8 cellular contexts compared by ENCODE assay signal in the genomic region with DNA sequence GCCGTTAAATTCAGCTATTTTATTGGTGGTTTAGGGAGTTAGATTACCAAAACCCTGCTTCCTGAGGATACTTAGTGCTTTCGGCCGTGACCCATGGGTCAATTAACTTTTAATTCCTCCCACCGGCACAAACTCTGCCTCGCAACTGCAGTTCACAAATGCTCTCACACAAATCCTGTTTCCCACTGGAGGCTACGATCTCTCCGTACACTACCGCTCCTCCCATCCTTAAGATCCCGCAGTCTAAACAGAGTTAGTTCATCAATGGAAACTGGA. TPM values are rescaled to one million over a fixed set of nuclear protein-coding genes. Genes with fewer than 3 reads are reported as not detected.
DNase-seq lines count a peak whose midpoint lies in the region; ATAC-seq and TF ChIP-seq lines count a peak whose summit lies in the region.

No MANE protein-coding gene starts in this region.

- H3K9ac ChIP-seq in fibroblast of lung (ENCODE audit: insufficient read depth, low read length) = peak overlapping the region; percentile 86

- H3K4me3 ChIP-seq in CD4-positive, alpha-beta memory T cell (ENCODE audit: low read length in 2 of 2) = peak overlapping the region; percentile 87 to 92
- H3K4me3 ChIP-seq in PC-9 (peak overlapping the region; percentile 87), fibroblast of lung (replicated peaks in 1 of 4; ENCODE audit: control extremely low read depth in 1 of 4, insufficient read depth in 1 of 4, low read depth in 3 of 4, low read length in 4 of 4) (peak overlapping the region; percentile 72 to 97 (median 78)), psoas muscle (peak overlapping the region; percentile 78)

- no peak for DNase-seq in CD4-positive, alpha-beta memory T cell
- DNase-seq in PC-9 (no peak), fibroblast of lung (ENCODE audit: low read depth in 2 of 2) (no peak), psoas muscle (no peak), medulla oblongata (ENCODE audit: extremely low spot score) (no peak), occipital lobe (lab: John Stamatoyannopoulos, UW) (no peak), SKM-1 (lab: John Stamatoyannopoulos, UW; ENCODE audit: unreplicated experiment) (no peak)
- no peak for DNase-seq in effector CD8-positive, alpha-beta T cell (lab: John Stamatoyannopoulos, UW)

- no peaks in the 10 kb centered on the region for H3K9me3 ChIP-seq in CD4-positive, alpha-beta memory T cell (ENCODE audit: control insufficient read depth in 1 of 2, low read length in 2 of 2)
- H3K9me3 ChIP-seq in PC-9 (ENCODE audit: insufficient read depth, low read depth) (no peaks in the 10 kb centered on the region), fibroblast of lung (ENCODE audit: control insufficient read depth, insufficient read depth, low read depth, low read length) (no peaks in the 10 kb centered on the region), psoas muscle (no peaks in the 10 kb centered on the region)

- no peaks in the 10 kb centered on the region for H3K9me2 ChIP-seq in PC-9 (ENCODE audit: insufficient read depth)

- H3K27ac ChIP-seq in CD4-positive, alpha-beta memory T cell (ENCODE audit: low read depth, low read length) = peak overlapping the region; percentile 86
- H3K27ac ChIP-seq in PC-9 (peak overlapping the region; percentile 94), fibroblast of lung (ENCODE audit: insufficient read depth, low read length) (peak overlapping the region; percentile 99), psoas muscle (peak overlapping the region; percentile 98)

- TF ChIP-seq CTCF in PC-9 (conservative IDR thresholded peaks at IDR 0.05) (no peak), fibroblast of lung (conservative IDR thresholded peaks at IDR 0.05 in 1 of 2, IDR thresholded peaks at IDR 0.05 in 1 of 2; ENCODE audit: low read depth in 1 of 2, low read length in 2 of 2) (no peak), psoas muscle (IDR thresholded peaks at IDR 0.05) (no peak)

- H3K4me2 ChIP-seq in PC-9 = peak overlapping the region; percentile 92
- peak overlapping the region; percentile 100 for H3K4me2 ChIP-seq in fibroblast of lung (ENCODE audit: extremely low read depth, insufficient read depth, low read length)

- H3K9me3 Mint-ChIP-seq in CD4-positive, alpha-beta memory T cell = no peaks in the 10 kb centered on the region

- CTCF ChIA-PET in CD4-positive, alpha-beta memory T cell (lab: Charles Lee; ENCODE audit: partially characterized antibody) = interaction anchor here (1.1 to 2.4 kb wide), 4 partner anchors 32 to 124 kb away, joined by 3 to 13 read pairs (median 6); no protein-coding TSS in a partner anchor
- CTCF ChIA-PET in PC-9 (lab: Charles Lee) = interaction anchor here (0.6 to 2.9 kb wide), 8 partner anchors 11 to 282 kb away, joined by 3 to 13 read pairs (median 4); a partner anchor contains a TSS

- H3K36me3 ChIP-seq in CD4-positive, alpha-beta memory T cell (ENCODE audit: insufficient read depth, low read length) = peaks cover 10% of the 10 kb centered on the region
- no peaks in the 10 kb centered on the region for H3K36me3 ChIP-seq in PC-9 (ENCODE audit: low read depth)
- H3K36me3 ChIP-seq in fibroblast of lung (ENCODE audit: control insufficient read depth, insufficient read depth, low read length) = peaks cover 10% of the 10 kb centered on the region
- H3K36me3 ChIP-seq in psoas muscle (ENCODE audit: insufficient read depth in 1 of 2, low read depth in 1 of 2) = peaks cover 0 to 12% of the 10 kb centered on the region in 2 donors

- H3K36me3 Mint-ChIP-seq in CD4-positive, alpha-beta memory T cell = peaks cover 3 to 7% of the 10 kb centered on the region in 2 donors

- peaks cover 12% of the 10 kb centered on the region for H3F3A ChIP-seq in PC-9 (ENCODE audit: insufficient read depth, low read depth)

- peaks cover 36 to 56% (median 44%) of the 10 kb centered on the region in 4 donors for H3K4me1 Mint-ChIP-seq in CD4-positive, alpha-beta memory T cell

- H3K27me3 ChIP-seq in CD4-positive, alpha-beta memory T cell (ENCODE audit: insufficient read depth, low read length) = no peaks in the 10 kb centered on the region
- no peaks in the 10 kb centered on the region for H3K27me3 ChIP-seq in PC-9 (ENCODE audit: insufficient read depth, low read depth)
- no peaks in the 10 kb centered on the region for H3K27me3 ChIP-seq in fibroblast of lung (ENCODE audit: control insufficient read depth, insufficient read depth, low read length)
- no peaks in the 10 kb centered on the region for H3K27me3 ChIP-seq in psoas muscle (ENCODE audit: insufficient read depth in 3 of 3, low read length in 2 of 3)

- TSS peak; percentile 53 for BruUV-seq in PC-9 (replicated peaks; lab: Mats Ljungman, UMichigan)

- no peaks in the 10 kb centered on the region for H3K27me3 Mint-ChIP-seq in CD4-positive, alpha-beta memory T cell

- H2AFZ ChIP-seq in PC-9 = peak overlapping the region; percentile 92
- H2AFZ ChIP-seq in fibroblast of lung (ENCODE audit: low read length) = peak overlapping the region; percentile 58

- WGBS in psoas muscle, 3 donors = 0% methylated on average over 9 of the region's 9 CpGs

- POLR2A ChIA-PET in CD4-positive, alpha-beta memory T cell (lab: Charles Lee; ENCODE audit: partially characterized antibody) = interaction anchor here (0.8 to 5.5 kb wide), 33 partner anchors 8 to 843 kb away, joined by 3 to 63 read pairs (median 5); a partner anchor contains a TSS
- POLR2A ChIA-PET in PC-9 (lab: Charles Lee; ENCODE audit: unreplicated experiment) = interaction anchor here (0.6 to 1.3 kb wide), 10 partner anchors 14 to 545 kb away, joined by 3 to 11 read pairs (median 4); a partner anchor contains a TSS

- H4K20me1 ChIP-seq in PC-9 (ENCODE audit: insufficient read depth) (no peaks in the 10 kb centered on the region), fibroblast of lung (ENCODE audit: control insufficient read depth, extremely low read depth, insufficient read depth, low read length) (no peaks in the 10 kb centered on the region)

- no peak overlapping the region for H3K4me3 Mint-ChIP-seq in CD4-positive, alpha-beta memory T cell

- H3K79me2 ChIP-seq in PC-9 (ENCODE audit: low read depth) (peaks cover 51% of the 10 kb centered on the region), fibroblast of lung (ENCODE audit: control insufficient read depth, insufficient read depth, low read length) (peaks cover 52% of the 10 kb centered on the region)

- intact Hi-C loops in CD4-positive, alpha-beta memory T cell (cut with micrococcal nuclease) = loop anchor here (1.0 to 10.0 kb wide), 5 partner anchors 61 to 843 kb away; a partner anchor contains a TSS
- intact Hi-C loops in PC-9 (cut with micrococcal nuclease; ENCODE audit: unreplicated experiment) (loop anchor here (1.0 kb wide), 1 partner anchor 15 kb away; no protein-coding TSS in a partner anchor), psoas muscle (cut with DNase I) (no loop called here)

- H3K4me1 ChIP-seq in CD4-positive, alpha-beta memory T cell (ENCODE audit: insufficient read depth, low read length) = peaks cover 80% of the 10 kb centered on the region
- peaks cover 37% of the 10 kb centered on the region for H3K4me1 ChIP-seq in PC-9 (replicated peaks; ENCODE audit: insufficient read depth)
- peaks cover 18% of the 10 kb centered on the region for H3K4me1 ChIP-seq in fibroblast of lung (ENCODE audit: control insufficient read depth, extremely low read depth, insufficient read depth, low read length)
- peaks cover 28% of the 10 kb centered on the region for H3K4me1 ChIP-seq in psoas muscle

- H3K27ac Mint-ChIP-seq in CD4-positive, alpha-beta memory T cell = no peak overlapping the region

- no peak for ATAC-seq in psoas muscle

RNA-seq across cellular contexts. Expression of a gene that starts 0.4 kb away (rescaled TPM):
- 10 to 100 TPM; 13.3 to 13.8 TPM for total RNA-seq in CD4-positive, alpha-beta memory T cell
- 10 to 100 TPM; 11.3 to 15.2 TPM for polyA plus RNA-seq in CD4-positive, alpha-beta memory T cell
- total RNA-seq in PC-9 (2021) (16.1 and 17.3 TPM in 2 replicates), fibroblast of lung (12.6 and 13.2 TPM in 2 replicates), psoas muscle (1 to 10 TPM; 5.9 to 8.7 (median 6.1) TPM), occipital lobe (6.4 TPM)
- polyA plus RNA-seq in fibroblast of lung (5.5 and 7.1 TPM in 2 replicates), psoas muscle (1 to 10 TPM; 4.2 to 8.0 (median 7.8) TPM)
- 6.4 and 8.0 TPM in 2 replicates for polyA plus RNA-seq in fibroblast of lung (2012)
- polyA minus RNA-seq in fibroblast of lung (ENCODE audit: low replicate concordance) = 3.0 and 20.0 TPM in 2 replicates

RNA-seq across cellular contexts. Expression of a gene that starts 0.5 kb away (rescaled TPM):
- 10 to 100 TPM; 22.0 to 26.9 TPM for total RNA-seq in CD4-positive, alpha-beta memory T cell
- 10 to 100 TPM; 13.4 to 17.6 TPM for polyA plus RNA-seq in CD4-positive, alpha-beta memory T cell
- total RNA-seq in PC-9 (2021) = 11.7 and 13.4 TPM in 2 replicates
- total RNA-seq in fibroblast of lung = 24.1 and 30.7 TPM in 2 replicates
- 11.2 and 14.0 TPM in 2 replicates for polyA plus RNA-seq in fibroblast of lung
- polyA plus RNA-seq in fibroblast of lung (2012) = 14.1 and 16.2 TPM in 2 replicates
- 19.2 and 22.6 TPM in 2 replicates for polyA minus RNA-seq in fibroblast of lung (ENCODE audit: low replicate concordance)
- total RNA-seq in psoas muscle = 10 to 100 TPM in 2 of 4 donors, 1 to 10 TPM in 2; 3.6 to 50.3 (median 20.5) TPM
- 10 to 100 TPM in 2 of 3 donors, 1 to 10 TPM in 1; 9.3 to 12.5 (median 10.6) TPM for polyA plus RNA-seq in psoas muscle
- total RNA-seq in occipital lobe = 36.0 TPM

RNA-seq across cellular contexts. Expression of a gene that starts 60.0 kb away (rescaled TPM):
- total RNA-seq in CD4-positive, alpha-beta memory T cell = 10 to 100 TPM; 51.8 to 57.9 TPM
- polyA plus RNA-seq in CD4-positive, alpha-beta memory T cell = 10 to 100 TPM; 47.5 to 48.8 TPM
- total RNA-seq in PC-9 (2021) (95.2 and 124 TPM in 2 replicates), fibroblast of lung (57.3 and 57.6 TPM in 2 replicates), psoas muscle (100 to 1,000 TPM; 102 to 150 (median 116) TPM), occipital lobe (39.5 TPM)
- polyA plus RNA-seq in fibroblast of lung (44.8 and 60.7 TPM in 2 replicates), psoas muscle (100 to 1,000 TPM in 2 of 3 donors, 10 to 100 TPM in 1; 61.2 to 134 (median 119) TPM)
- 47.2 and 75.5 TPM in 2 replicates for polyA plus RNA-seq in fibroblast of lung (2012)
- 38.8 and 98.7 TPM in 2 replicates for polyA minus RNA-seq in fibroblast of lung (ENCODE audit: low replicate concordance)

Comparison
In these comparisons a context has a peak if more than half of its experiments do, and no peak if none do; other contexts are left out.
1. intact Hi-C loops: an anchor here in CD4-positive, alpha-beta memory T cell (1.0 to 10.0 kb wide) and PC-9 (1.0 kb wide); none called in psoas muscle.